Comparison of ENCODE assay signal across 10 cellular contexts in genomic region chr9:41123812-41124211, GRCh38. TPM values are rescaled to one million over a fixed set of nuclear protein-coding genes. Genes with fewer than 3 reads are reported as not detected.
"Had no signal": no experiment of that assay in that cellular context is flagged by ENCODE, and none has a peak within 500 bp of the region (broad histone marks: within the 10 kb centered on the region; RNA-seq: fewer than 3 reads in every experiment).

No MANE protein-coding gene starts in this region.

RNA-seq across cellular contexts. Expression of gene FOXD4L6, which starts 4.7 kb away (rescaled TPM):
- total RNA-seq: fibroblast of villous mesenchyme; kidney epithelial cell; left lobe of liver; lung microvascular endothelial cell; naive thymus-derived CD8-positive, alpha-beta T cell; ovary; progenitor cell of endocrine pancreas; skeletal muscle tissue; thoracic aorta; transverse colon had no signal
- polyA plus RNA-seq: naive thymus-derived CD8-positive, alpha-beta T cell; ovary had no signal
